9 cellular contexts compared by ENCODE assay signal in genomic region chr14:97077253-97077653, GRCh38.
DNase-seq lines count a peak whose midpoint lies in the region; ATAC-seq and TF ChIP-seq lines count a peak whose summit lies in the region.
"Had no signal": no experiment of that assay in that cellular context is flagged by ENCODE, and none has a peak within 500 bp of the region (broad histone marks: within the 10 kb centered on the region; RNA-seq: fewer than 3 reads in every experiment).

No MANE protein-coding gene starts in this region.

- ATAC-seq in GM21737 (IDR thresholded peaks at IDR 0.05; ENCODE audit: unreplicated experiment): peak; percentile 80

- H2BK5ac ChIP-seq in trophoblast cell (ENCODE audit: low read depth, low read length, poor library complexity): no peak overlapping the region

- no peaks in the 10 kb centered on the region for H3K9me3 ChIP-seq in trophoblast cell (ENCODE audit: insufficient read depth, low read depth, low read length)

- H3K18ac ChIP-seq in trophoblast cell (ENCODE audit: low read length): no peak overlapping the region

- H3K4me1 ChIP-seq in trophoblast cell (ENCODE audit: control insufficient read depth in 1 of 2, insufficient read depth in 2 of 2, low read length in 2 of 2): peaks cover 7 to 8% of the 10 kb centered on the region in 2 experiments

- peak; percentile 75 for DNase-seq in GDM1 (lab: John Stamatoyannopoulos, UW)
- DNase-seq in NOMO-1 (lab: John Stamatoyannopoulos, UW; ENCODE audit: unreplicated experiment in 2 of 2): peak; percentile 82 to 92
- DNase-seq in choroid plexus epithelial cell (ENCODE audit: low read depth): peak; percentile 10
- DNase-seq in trophoblast cell: peak; percentile 28 to 36
- no peak for DNase-seq in kidney glomerular epithelial cell (lab: John Stamatoyannopoulos, UW)
- no peak for DNase-seq in NCI-H187 (lab: John Stamatoyannopoulos, UW)
- DNase-seq in NCI-H1105 (lab: John Stamatoyannopoulos, UW): no peak
- DNase-seq: IMR-90 had no signal

- no peak overlapping the region for H2AK5ac ChIP-seq in trophoblast cell (ENCODE audit: low read length)

- no peak overlapping the region for H4K91ac ChIP-seq in trophoblast cell (ENCODE audit: low read depth, low read length)

- no peak overlapping the region for H3K23ac ChIP-seq in trophoblast cell (ENCODE audit: low read length)

- no peak overlapping the region for H2BK12ac ChIP-seq in trophoblast cell (ENCODE audit: low read length)

- H2AFZ ChIP-seq in trophoblast cell (ENCODE audit: insufficient read depth, low read length, poor library complexity): no peak overlapping the region

- H3K36me3 ChIP-seq in trophoblast cell (ENCODE audit: control insufficient read depth in 1 of 2, insufficient read depth in 2 of 2, low read length in 2 of 2): no peaks in the 10 kb centered on the region

- no peak overlapping the region for H2BK120ac ChIP-seq in trophoblast cell (ENCODE audit: insufficient read depth, low read length, poor library complexity)

- no peak overlapping the region for H3K4me2 ChIP-seq in trophoblast cell (ENCODE audit: low read length)

- WGBS in trophoblast cell (ENCODE audit: extremely low coverage, insufficient coverage, insufficient read length): no CpG with 5 or more reads among the region's 8 CpGs

- no peak overlapping the region for H4K12ac ChIP-seq in trophoblast cell (ENCODE audit: low read depth, low read length)

- H3K14ac ChIP-seq in trophoblast cell (ENCODE audit: low read length): no peak overlapping the region

- no peak overlapping the region for H4K8ac ChIP-seq in trophoblast cell (ENCODE audit: low read depth, low read length)

- H3K9ac ChIP-seq in trophoblast cell (ENCODE audit: low read length): peak overlapping the region; percentile 16

- H3K4ac ChIP-seq in trophoblast cell (ENCODE audit: low read depth, low read length): no peak overlapping the region

- H3K79me1 ChIP-seq in trophoblast cell (ENCODE audit: low read length): no peaks in the 10 kb centered on the region

- no peaks in the 10 kb centered on the region for H3K79me2 ChIP-seq in trophoblast cell (ENCODE audit: control insufficient read depth, insufficient read depth, low read length, poor library complexity)

- H3K27me3 ChIP-seq in trophoblast cell (ENCODE audit: insufficient read depth, low read length): no peaks in the 10 kb centered on the region

- peak overlapping the region; percentile 28 for H3K27ac ChIP-seq in trophoblast cell (ENCODE audit: low read depth, low read length)

- no peak for TF ChIP-seq CTCF in choroid plexus epithelial cell (conservative IDR thresholded peaks at IDR 0.05; ENCODE audit: low read depth, low read length)

- H3K4me3 ChIP-seq in choroid plexus epithelial cell (ENCODE audit: low read depth, low read length) (no peak overlapping the region), trophoblast cell (ENCODE audit: low read depth, low read length) (no peak overlapping the region)

Comparison
In these comparisons a context has a peak if more than half of its experiments do, and no peak if none do; other contexts are left out.
1. DNase-seq: peak in GDM1 (single experiment), NOMO-1 (2 of 2), choroid plexus epithelial cell (single experiment) and trophoblast cell (2 of 2); none in kidney glomerular epithelial cell (single experiment), NCI-H187 (0 of 2) and NCI-H1105 (single experiment).